ENCODE assay signal across 8 cellular contexts in the genomic region with DNA sequence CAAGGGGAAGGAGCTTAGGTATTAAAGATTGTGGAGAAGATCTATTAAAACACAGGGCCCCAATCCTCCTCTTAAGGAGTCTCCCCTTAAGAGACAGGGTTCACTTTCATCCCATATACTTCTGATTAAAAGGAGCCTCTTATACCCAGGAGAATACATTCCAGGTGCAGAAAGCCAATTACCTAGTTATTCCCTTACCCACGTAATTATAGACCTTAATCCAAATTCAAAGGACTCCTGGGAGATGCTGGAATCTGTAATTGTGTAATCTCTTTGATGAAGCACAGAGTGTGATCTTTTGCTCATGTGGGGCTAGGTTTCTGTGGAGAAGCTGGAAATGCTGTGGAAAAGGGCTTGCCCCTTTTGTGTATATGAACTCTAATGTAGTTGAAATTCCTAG. TPM values are rescaled to one million over a fixed set of nuclear protein-coding genes. Genes with fewer than 3 reads are reported as not detected.
DNase-seq lines count a peak whose midpoint lies in the region; ATAC-seq and TF ChIP-seq lines count a peak whose summit lies in the region.

No MANE protein-coding gene starts in this region.

- H3K9me3 Mint-ChIP-seq in Calu3 (ENCODE audit: low read depth, unreplicated experiment) = no peaks in the 10 kb centered on the region
- H3K9me3 Mint-ChIP-seq in neural progenitor cell = no peaks in the 10 kb centered on the region

- H3K27me3 Mint-ChIP-seq in Calu3 (ENCODE audit: unreplicated experiment) (no peaks in the 10 kb centered on the region), neural progenitor cell (ENCODE audit: insufficient read depth, low read depth) (peaks cover 4% of the 10 kb centered on the region)

- peaks cover 42% of the 10 kb centered on the region for H3K79me2 ChIP-seq in neural progenitor cell (ENCODE audit: low read depth)

- H3K27ac Mint-ChIP-seq in Calu3 (ENCODE audit: unreplicated experiment) (no peak overlapping the region), neural progenitor cell (peak overlapping the region; percentile 99)

- H3K27me3 ChIP-seq in MG63 (no peaks in the 10 kb centered on the region), duodenal mucosa (ENCODE audit: control insufficient read depth in 1 of 2, insufficient read depth in 2 of 2, low read length in 2 of 2) (no peaks in the 10 kb centered on the region), neural progenitor cell (no peaks in the 10 kb centered on the region)

- peak overlapping the region; percentile 80 to 86 for H3K9ac ChIP-seq in duodenal mucosa (ENCODE audit: low read depth in 1 of 2, low read length in 2 of 2)
- no peak overlapping the region for H3K9ac ChIP-seq in neural progenitor cell

- H3K36me3 Mint-ChIP-seq in Calu3 (ENCODE audit: insufficient read depth, unreplicated experiment) = peaks cover 13% of the 10 kb centered on the region
- peaks cover 12% of the 10 kb centered on the region for H3K36me3 Mint-ChIP-seq in neural progenitor cell

- ATAC-seq in HG03354 (IDR thresholded peaks at IDR 0.05; ENCODE audit: poor library complexity, severe bottlenecking, unreplicated experiment) = no peak

- CTCF ChIA-PET in Calu3 (lab: Charles Lee) = no interaction called here

- no TSS peak for BruUV-seq in Calu3 (replicated peaks; lab: Mats Ljungman, UMichigan)

- H3K36me3 ChIP-seq in MG63 (peaks cover 5% of the 10 kb centered on the region), duodenal mucosa (ENCODE audit: control insufficient read depth in 1 of 2, insufficient read depth in 2 of 2, low read length in 2 of 2) (peaks cover 0 to 3% of the 10 kb centered on the region in 2 donors), neural progenitor cell (no peaks in the 10 kb centered on the region)

- peak overlapping the region; percentile 85 for H3K4me2 ChIP-seq in neural progenitor cell

- H3K4me3 Mint-ChIP-seq in Calu3 (ENCODE audit: low read depth, unreplicated experiment) = peak overlapping the region; percentile 59
- H3K4me3 Mint-ChIP-seq in neural progenitor cell = peak overlapping the region; percentile 95

- no peak for DNase-seq in Calu3
- DNase-seq in MG63 = no peak
- DNase-seq in neural progenitor cell (ENCODE audit: low spot score) = peak; percentile 17
- no peak for DNase-seq in NCI-H1092 treated with DMSO at 0.1 percent for 48 hours (lab: John Stamatoyannopoulos, UW)
- DNase-seq in NCI-H226 = no peak
- DNase-seq in SKM-1 (lab: John Stamatoyannopoulos, UW; ENCODE audit: unreplicated experiment) = no peak

- no peak overlapping the region for H2AFZ ChIP-seq in neural progenitor cell (replicated peaks)

- H3F3A ChIP-seq in neural progenitor cell (ENCODE audit: low read depth) = peaks cover 4% of the 10 kb centered on the region

- H3K27ac ChIP-seq in duodenal mucosa (ENCODE audit: low read depth, low read length) (no peak overlapping the region), neural progenitor cell (no peak overlapping the region)

- H4K20me1 ChIP-seq in neural progenitor cell (ENCODE audit: low read depth) = peaks cover 30% of the 10 kb centered on the region

- TF ChIP-seq CTCF in Calu3 (IDR thresholded peaks at IDR 0.05; ENCODE audit: unreplicated experiment) (no peak), neural progenitor cell (IDR thresholded peaks at IDR 0.05) (no peak)

- H3K4me1 Mint-ChIP-seq in Calu3 (ENCODE audit: low read depth, unreplicated experiment) (no peaks in the 10 kb centered on the region), neural progenitor cell (peaks cover 31% of the 10 kb centered on the region)

- H3K9me3 ChIP-seq in MG63 = no peaks in the 10 kb centered on the region
- H3K9me3 ChIP-seq in duodenal mucosa (ENCODE audit: control insufficient read depth in 1 of 2, low read length in 2 of 2) = no peaks in the 10 kb centered on the region
- no peaks in the 10 kb centered on the region for H3K9me3 ChIP-seq in neural progenitor cell (ENCODE audit: low read depth)

- H3K4me3 ChIP-seq in MG63 (peak overlapping the region; percentile 65), duodenal mucosa (ENCODE audit: low read depth in 1 of 2, low read length in 2 of 2) (peak overlapping the region in 1 of 2 donors; percentile 85), neural progenitor cell (peak overlapping the region; percentile 94)

- H3K4me1 ChIP-seq in duodenal mucosa (ENCODE audit: control insufficient read depth in 1 of 2, insufficient read depth in 2 of 2, low read length in 2 of 2) (peaks cover 29 to 30% of the 10 kb centered on the region in 2 donors), neural progenitor cell (peaks cover 30% of the 10 kb centered on the region)

- intact Hi-C loops in Calu3 (cut with micrococcal nuclease; ENCODE audit: unreplicated experiment) = no loop called here

RNA-seq across cellular contexts. Expression of a gene that starts 1.4 kb away (rescaled TPM):
- total RNA-seq in Calu3 (2022) (20.4 and 21.5 TPM in 2 replicates), neural progenitor cell (ENCODE audit: low replicate concordance) (32.1 and 32.8 TPM in 2 replicates)
- total RNA-seq in MG63 (2014; rRNA removed; shearing (Covaris generic); ENCODE audit: low replicate concordance) = 7.6 and 8.1 TPM in 2 replicates
